ENCODE assay signal across 31 cellular contexts in genomic region chrX:153878285-153878779, GRCh38. TPM values are rescaled to one million over a fixed set of nuclear protein-coding genes. Genes with fewer than 3 reads are reported as not detected.
A peak's percentile ranks its signal among the peaks of the same experiment; 100 is the strongest.
DNase-seq lines count a peak whose midpoint lies in the region; ATAC-seq and TF ChIP-seq lines count a peak whose summit lies in the region.
"Had no signal": no experiment of that assay in that cellular context is flagged by ENCODE, and none has a peak within 500 bp of the region (broad histone marks: within the 10 kb centered on the region; RNA-seq: fewer than 3 reads in every experiment).

No MANE protein-coding gene starts in this region.

- no peak for ATAC-seq in activated T-cell treated with anti-CD3 and anti-CD28 coated beads, Interleukin-2, amount 50 U/mL, for 72 hours (replicated peaks in 1 of 2)
- ATAC-seq in right lobe of liver, result no peak
- ATAC-seq: gastrocnemius medialis, PC-3 had no signal

- H3K36me3 ChIP-seq in HUES64 (ENCODE audit: insufficient read depth, low read length), result no peaks in the 10 kb centered on the region
- no peaks in the 10 kb centered on the region for H3K36me3 ChIP-seq in neural cell (ENCODE audit: insufficient read depth, low read length)
- no peaks in the 10 kb centered on the region for H3K36me3 ChIP-seq in right lobe of liver
- H3K36me3 ChIP-seq: breast epithelium, gastrocnemius medialis, neutrophil, sigmoid colon, tibial artery, vagina had no signal

- H3F3A ChIP-seq in neural cell (ENCODE audit: insufficient read depth, low read length, poor library complexity, severe bottlenecking), result no peaks in the 10 kb centered on the region

- 48% methylated on average over 8 of the region's 8 CpGs for WGBS in HUES64
- WGBS in right lobe of liver (ENCODE audit: insufficient coverage, low coverage, low lambda C conversion rate, missing lambda C conversion rate), result 60% methylated on average over 2 of the region's 8 CpGs

- H3K9ac ChIP-seq in HUES64 (ENCODE audit: low read depth, low read length) (no peak overlapping the region), neural cell (ENCODE audit: low read length) (peak overlapping the region; percentile 90)

- H3K4me2 ChIP-seq in neural cell (ENCODE audit: low read length), result peak overlapping the region; percentile 48

- H3K27me3 Mint-ChIP-seq in brain, result peaks cover 5% of the 10 kb centered on the region
- H3K27me3 Mint-ChIP-seq in activated T-cell treated with anti-CD3 and anti-CD28 coated beads, Interleukin-2, amount 50 U/mL, for 72 hours (ENCODE audit: low read depth), result peaks cover 55% of the 10 kb centered on the region

- H3K4me3 ChIP-seq in HUES64 (ENCODE audit: low read length) (peak overlapping the region; percentile 33; the same call in 1 of the 2 replicates), neural cell (ENCODE audit: low read length) (peak overlapping the region; percentile 86), right lobe of liver (no peak overlapping the region)
- H3K4me3 ChIP-seq: breast epithelium, gastrocnemius medialis, sigmoid colon, tibial artery, vagina had no signal

- H3K27ac ChIP-seq in HUES64 (ENCODE audit: low read depth, low read length), result no peak overlapping the region
- H3K27ac ChIP-seq in neural cell (ENCODE audit: low read length), result peak overlapping the region; percentile 95
- H3K27ac ChIP-seq in right lobe of liver, result no peak overlapping the region
- H3K27ac ChIP-seq: breast epithelium, gastrocnemius medialis, neutrophil, sigmoid colon, tibial artery, vagina had no signal

- peaks cover 73% of the 10 kb centered on the region for H3K4me1 Mint-ChIP-seq in brain
- peaks cover 19% of the 10 kb centered on the region for H3K4me1 Mint-ChIP-seq in activated T-cell treated with anti-CD3 and anti-CD28 coated beads, Interleukin-2, amount 50 U/mL, for 72 hours (ENCODE audit: low read depth)

- H3K79me2 ChIP-seq in neural cell (replicated peaks; ENCODE audit: insufficient read depth, low read length), result peaks cover 59% of the 10 kb centered on the region

- H3K9me3 Mint-ChIP-seq in brain, result peaks cover 0 to 20% (median 7%) of the 10 kb centered on the region in 5 experiments
- H3K9me3 Mint-ChIP-seq in activated T-cell treated with anti-CD3 and anti-CD28 coated beads, Interleukin-2, amount 50 U/mL, for 72 hours, result peaks cover 0 to 2% of the 10 kb centered on the region in 2 donors
- H3K9me3 Mint-ChIP-seq: activated CD8-positive, alpha-beta T cell treated with anti-CD3 and anti-CD28 coated beads for 36 hours; activated T-helper 17 cell treated with anti-CD3 and anti-CD28 coated beads, Interleukin-2, amount 50 U/mL, for 72 hours; immature natural killer cell had no signal

- DNase-seq in NCI-H82 (lab: John Stamatoyannopoulos, UW) (peak; percentile 41), NCI-H82 treated with DMSO at 0.1 percent for 48 hours (lab: John Stamatoyannopoulos, UW; ENCODE audit: unreplicated experiment) (no peak), right lobe of liver (no peak), NCI-H2107 treated with DMSO at 0.1 percent for 48 hours (lab: John Stamatoyannopoulos, UW; ENCODE audit: unreplicated experiment) (no peak)
- DNase-seq in activated T-cell treated with anti-CD3 and anti-CD28 coated beads, Interleukin-2, amount 50 U/mL, for 72 hours, result no peak
- DNase-seq: activated CD4-positive, alpha-beta T cell treated with anti-CD3 and anti-CD28 coated beads for 1 hour; activated CD8-positive, alpha-beta memory T cell treated with anti-CD3 and anti-CD28 coated beads, Interleukin-2, amount 50 U/mL, for 48 hours; amygdala; gastrocnemius medialis; HCEC 1CT; hippocampal formation; immature natural killer cell; NCI-H1436; NCI-H510A; NK-92 treated with Interleukin-12 subunit alpha and Interleukin-12 subunit beta, amount 100 ng/mL, for 24 hours; PC-3; sigmoid colon; tibial artery had no signal

- peaks cover 4% of the 10 kb centered on the region for H3K36me3 Mint-ChIP-seq in brain
- H3K36me3 Mint-ChIP-seq in activated T-cell treated with anti-CD3 and anti-CD28 coated beads, Interleukin-2, amount 50 U/mL, for 72 hours (ENCODE audit: insufficient read depth in 2 of 2), result no peaks in the 10 kb centered on the region
- H3K36me3 Mint-ChIP-seq: CD4-positive, alpha-beta memory T cell; immature natural killer cell had no signal

- no peak for TF ChIP-seq POLR2A in right lobe of liver (IDR thresholded peaks at IDR 0.05)

- H2AFZ ChIP-seq in neural cell (ENCODE audit: low read depth, low read length), result no peak overlapping the region

- no peaks in the 10 kb centered on the region for H3K9me3 ChIP-seq in HUES64 (ENCODE audit: insufficient read depth, low read depth, low read length)
- H3K9me3 ChIP-seq in neural cell (ENCODE audit: low read length), result no peaks in the 10 kb centered on the region
- H3K9me3 ChIP-seq in right lobe of liver, result no peaks in the 10 kb centered on the region
- H3K9me3 ChIP-seq: breast epithelium, gastrocnemius medialis, neutrophil, sigmoid colon, tibial artery, vagina had no signal

- H3K27ac Mint-ChIP-seq in brain, result peak overlapping the region; percentile 85 to 99 (median 96)
- H3K27ac Mint-ChIP-seq in activated T-cell treated with anti-CD3 and anti-CD28 coated beads, Interleukin-2, amount 50 U/mL, for 72 hours, result no peak overlapping the region
- H3K27ac Mint-ChIP-seq: activated CD8-positive, alpha-beta T cell treated with anti-CD3 and anti-CD28 coated beads for 36 hours; activated T-helper 17 cell treated with anti-CD3 and anti-CD28 coated beads, Interleukin-2, amount 50 U/mL, for 72 hours; CD4-positive, alpha-beta memory T cell; progenitor cell of endocrine pancreas had no signal

- no peaks in the 10 kb centered on the region for H3K27me3 ChIP-seq in HUES64 (ENCODE audit: insufficient read depth, low read length)
- H3K27me3 ChIP-seq in neural cell (ENCODE audit: insufficient read depth, low read depth, low read length), result no peaks in the 10 kb centered on the region
- H3K27me3 ChIP-seq in right lobe of liver, result peaks cover 0 to 4% of the 10 kb centered on the region in 2 donors
- H3K27me3 ChIP-seq: vagina had no signal

- intact Hi-C loops in right lobe of liver (cut with DNase I), result no loop called here

- H3K9me2 ChIP-seq in neural cell (ENCODE audit: insufficient read depth, low read length), result no peaks in the 10 kb centered on the region

- H3K4me1 ChIP-seq in HUES64 (ENCODE audit: insufficient read depth, low read length) (peaks cover 37% of the 10 kb centered on the region), right lobe of liver (no peaks in the 10 kb centered on the region)
- H3K4me1 ChIP-seq: breast epithelium, gastrocnemius medialis, sigmoid colon, tibial artery, vagina had no signal

- TF ChIP-seq CTCF in brain (conservative IDR thresholded peaks at IDR 0.05) (no peak), neural cell (IDR thresholded peaks at IDR 0.05; ENCODE audit: poor library complexity, severe bottlenecking) (no peak), right lobe of liver (IDR thresholded peaks at IDR 0.05) (no peak)

- H3K4me3 Mint-ChIP-seq in brain, result peak overlapping the region; percentile 14 to 82 (median 78)
- no peak overlapping the region for H3K4me3 Mint-ChIP-seq in activated T-cell treated with anti-CD3 and anti-CD28 coated beads, Interleukin-2, amount 50 U/mL, for 72 hours
- H3K4me3 Mint-ChIP-seq: immature natural killer cell had no signal

- TF ChIP-seq RAD21 in neural cell (conservative IDR thresholded peaks at IDR 0.05), result no peak

- H4K20me1 ChIP-seq in neural cell (ENCODE audit: insufficient read depth), result no peaks in the 10 kb centered on the region

- TF ChIP-seq EP300 in neural cell (conservative IDR thresholded peaks at IDR 0.05; ENCODE audit: poor library complexity, severe bottlenecking), result no peak

RNA-seq across cellular contexts. Expression of gene L1CAM, which starts 7.6 kb away (rescaled TPM):
- polyA plus RNA-seq in HUES64 (2013, experiment 1 of 2), result 11.7 TPM
- polyA plus RNA-seq in HUES64 (2013, experiment 2 of 2), result 12.6 TPM
- polyA plus RNA-seq in brain (ENCODE audit: insufficient read depth, low read depth, low replicate concordance), result 91.5 TPM
- 88.0 and 119 TPM in 2 replicates for polyA plus RNA-seq in neural cell
- 186 and 191 TPM in 2 replicates for polyA minus RNA-seq in neural cell
- total RNA-seq in activated T-cell treated with anti-CD3 and anti-CD28 coated beads, Interleukin-2, amount 50 U/mL, for 72 hours, result 1 to 10 TPM; 1.8 to 2.1 TPM
- total RNA-seq in right lobe of liver, result under 1 TPM in 4 of 6 experiments, not detected in 2; 0.33 to 0.64 (median 0.47) TPM
- total RNA-seq: endothelial cell of umbilical vein had no signal
- polyA plus RNA-seq: immature natural killer cell had no signal

RNA-seq across cellular contexts. Expression of gene AVPR2, which starts 26.1 kb away (rescaled TPM):
- not detected for polyA plus RNA-seq in HUES64 (2013, experiment 1 of 2)
- polyA plus RNA-seq in HUES64 (2013, experiment 2 of 2), result not detected
- polyA plus RNA-seq in brain (ENCODE audit: insufficient read depth, low read depth, low replicate concordance) (not detected), neural cell (not detected in 2 replicates)
- polyA minus RNA-seq in neural cell, result not detected in 2 replicates
- total RNA-seq in activated T-cell treated with anti-CD3 and anti-CD28 coated beads, Interleukin-2, amount 50 U/mL, for 72 hours, result not detected
- total RNA-seq in right lobe of liver, result under 1 TPM in 1 of 6 experiments, not detected in 5; 0.31 TPM
- total RNA-seq: activated CD8-positive, alpha-beta T cell treated with anti-CD3 and anti-CD28 coated beads for 36 hours; CD4-positive, alpha-beta memory T cell; endothelial cell of umbilical vein; fibroblast of lung; PC-3; progenitor cell of endocrine pancreas; T-helper 2 cell treated with Interferon-gamma antibody and Interleukin-4, amounts not matched to agents 100 ng/mL and 5 ng/mL, for 36 hours had no signal
- polyA plus RNA-seq: endothelial cell of umbilical vein, fibroblast of lung, immature natural killer cell had no signal

RNA-seq across cellular contexts. Expression of gene ARHGAP4, which starts 47.7 kb away (rescaled TPM):
- 15.3 TPM for polyA plus RNA-seq in HUES64 (2013, experiment 1 of 2)
- polyA plus RNA-seq in HUES64 (2013, experiment 2 of 2), result 18.2 TPM
- polyA plus RNA-seq in brain (ENCODE audit: insufficient read depth, low read depth, low replicate concordance) (16.3 TPM), neural cell (11.2 and 12.1 TPM in 2 replicates)
- polyA minus RNA-seq in neural cell, result 2.9 and 5.3 TPM in 2 replicates
- 100 to 1,000 TPM; 147 to 158 TPM for total RNA-seq in activated T-cell treated with anti-CD3 and anti-CD28 coated beads, Interleukin-2, amount 50 U/mL, for 72 hours
- 10 to 100 TPM in 2 of 6 experiments, 1 to 10 TPM in 4; 5.5 to 11.9 (median 8.7) TPM for total RNA-seq in right lobe of liver

RNA-seq across cellular contexts. Expression of gene PDZD4, which starts 48.0 kb away (rescaled TPM):
- polyA plus RNA-seq in HUES64 (2013, experiment 1 of 2), result 82.2 TPM
- polyA plus RNA-seq in HUES64 (2013, experiment 2 of 2), result 78.3 TPM
- 128 TPM for polyA plus RNA-seq in brain (ENCODE audit: insufficient read depth, low read depth, low replicate concordance)
- 343 and 389 TPM in 2 replicates for polyA plus RNA-seq in neural cell
- polyA minus RNA-seq in neural cell, result 338 and 398 TPM in 2 replicates
- 1 to 10 TPM in 1 of 2 donors, under 1 TPM in 1; 0.82 to 5.0 TPM for total RNA-seq in activated T-cell treated with anti-CD3 and anti-CD28 coated beads, Interleukin-2, amount 50 U/mL, for 72 hours
- total RNA-seq in right lobe of liver, result 1 to 10 TPM in 5 of 6 experiments, under 1 TPM in 1; 0.61 to 2.3 (median 1.5) TPM

RNA-seq across cellular contexts. Expression of gene NAA10, which starts 56.5 kb away (rescaled TPM):
- polyA plus RNA-seq in HUES64 (2013, experiment 1 of 2), result 88.5 TPM
- 80.7 TPM for polyA plus RNA-seq in HUES64 (2013, experiment 2 of 2)
- 118 TPM for polyA plus RNA-seq in brain (ENCODE audit: insufficient read depth, low read depth, low replicate concordance)
- polyA plus RNA-seq in neural cell, result 117 and 159 TPM in 2 replicates
- 35.5 and 40.4 TPM in 2 replicates for polyA minus RNA-seq in neural cell
- total RNA-seq in activated T-cell treated with anti-CD3 and anti-CD28 coated beads, Interleukin-2, amount 50 U/mL, for 72 hours, result 10 to 100 TPM; 76.7 to 94.1 TPM
- total RNA-seq in right lobe of liver, result 10 to 100 TPM; 36.1 to 56.2 (median 39.7) TPM

Comparison
In these comparisons a context has a peak if more than half of its experiments do, and no peak if none do; other contexts are left out.
1. H3K4me3 ChIP-seq: peak in HUES64 (single experiment) and neural cell (single experiment); none in right lobe of liver (0 of 3).
2. H3K4me3 Mint-ChIP-seq: peak in brain (5 of 5); none in activated T-cell treated with anti-CD3 and anti-CD28 coated beads, Interleukin-2, amount 50 U/mL, for 72 hours (0 of 2).
3. RNA of gene ARHGAP4, which starts 47.7 kb away (total RNA-seq): 147 to 158 TPM in activated T-cell treated with anti-CD3 and anti-CD28 coated beads, Interleukin-2, amount 50 U/mL, for 72 hours; 5.5 to 11.9 TPM in right lobe of liver; every median in the first group is over 10 times any median in the second.